8 cellular contexts compared by ENCODE assay signal in genomic region chr1:52055066-52055853, GRCh38. TPM values are rescaled to one million over a fixed set of nuclear protein-coding genes. Genes with fewer than 3 reads are reported as not detected.
DNase-seq lines count a peak whose midpoint lies in the region; ATAC-seq, FAIRE-seq and TF ChIP-seq lines count a peak whose summit lies in the region.

Gene TXNDC12 (minus strand): TSS chr1:52055191. CDS start chr1:52055096, 95 bp downstream.

- intact Hi-C loops in HCT116 (cut with micrococcal nuclease), result no loop called here
- intact Hi-C loops in activated naive CD4-positive, alpha-beta T cell treated with anti-CD3 and anti-CD28 coated beads for 36 hours (cut with micrococcal nuclease), result loop anchor here (2.0 to 10.0 kb wide), 6 partner anchors 438 to 872 kb away; partner anchors contain the start of genes OSBPL9, RNF11, SCP2 and TUT4

- H3K9ac ChIP-seq in ES-I3 (ENCODE audit: low read depth, low read length), result peak within 1 kb of the TSS; percentile 94
- H3K9ac ChIP-seq in HCT116 (ENCODE audit: low read length), result peak within 1 kb of the TSS; percentile 92

- FAIRE-seq in frontal cortex (lab: Jason Lieb, UNC), result no peak

- TF ChIP-seq CTCF in HCT116 (IDR thresholded peaks at IDR 0.05 in 2 of 3, conservative IDR thresholded peaks at IDR 0.05 in 1 of 3; ENCODE audit: borderline replicate concordance in 1 of 3, insufficient read depth in 1 of 3, low read depth in 2 of 3, low read length in 2 of 3), result no peak

- peaks cover 43% of the 10 kb centered on the region for H3K4me1 Mint-ChIP-seq in activated naive CD4-positive, alpha-beta T cell treated with anti-CD3 and anti-CD28 coated beads for 36 hours (ENCODE audit: low read depth)

- no peaks in the 10 kb centered on the region for H4K20me1 ChIP-seq in HCT116 (ENCODE audit: insufficient read depth)

- H3K36me3 ChIP-seq in ES-I3 (ENCODE audit: insufficient read depth, low read length), result peaks cover 7% of the 10 kb centered on the region
- H3K36me3 ChIP-seq in HCT116 (ENCODE audit: control insufficient read depth in 1 of 2, insufficient read depth in 2 of 2, low read length in 2 of 2), result peaks cover 8 to 15% of the 10 kb centered on the region in 2 experiments; a peak in 2 of 4 replicates
- H3K36me3 ChIP-seq in neuron (ENCODE audit: insufficient read depth, low read length), result peaks cover 28% of the 10 kb centered on the region

- TF ChIP-seq POLR2A in HCT116 (IDR thresholded peaks at IDR 0.05; ENCODE audit: borderline replicate concordance, extremely low read depth, insufficient read depth, insufficient read length), result peak; percentile 78

- peak within 1 kb of the TSS; percentile 87 for H3K4me2 ChIP-seq in HCT116 (ENCODE audit: low read length)

- H3K27me3 ChIP-seq in HCT116 (ENCODE audit: insufficient read depth, low read length), result no peaks in the 10 kb centered on the region
- H3K27me3 ChIP-seq in neuron (ENCODE audit: insufficient read depth, low read length), result no peaks in the 10 kb centered on the region

- RAD21 ChIA-PET in HCT116 (lab: Charles Lee; ENCODE audit: low non-redundant PET in 1 of 2, low total read pairs in 2 of 2, uncharacterized antibody in 2 of 2, unreplicated experiment in 2 of 2), result interaction anchor here in 1 of 2 experiments (0.7 kb wide), 1 partner anchor 294 kb away, joined by 3 read pairs; no protein-coding TSS in a partner anchor

- H3K9me3 Mint-ChIP-seq in activated naive CD4-positive, alpha-beta T cell treated with anti-CD3 and anti-CD28 coated beads for 36 hours, result no peaks in the 10 kb centered on the region

- POLR2A ChIA-PET in HCT116 (lab: Charles Lee), result interaction anchor here (0.6 to 1.5 kb wide), 8 partner anchors 10 to 649 kb away, joined by 3 to 9 read pairs (median 3); partner anchors contain the start of gene CC2D1B

- 0 out of 2 replicates have a peak, but pooled peaks cover 11% of the 10 kb centered on the region for H3K4me1 ChIP-seq in ES-I3 (ENCODE audit: insufficient read depth, low read length)
- peaks cover 10 to 31% of the 10 kb centered on the region in 2 experiments for H3K4me1 ChIP-seq in HCT116 (ENCODE audit: control insufficient read depth in 1 of 2, insufficient read depth in 2 of 2, low read length in 2 of 2)
- H3K4me1 ChIP-seq in neuron (ENCODE audit: insufficient read depth, low read length), result peaks cover 30% of the 10 kb centered on the region

- TF ChIP-seq RAD21 in HCT116 (IDR thresholded peaks at IDR 0.05; ENCODE audit: low read depth), result no peak

- peak; percentile 68 for ATAC-seq in HCT116

- CTCF ChIA-PET in HCT116 (lab: Charles Lee), result interaction anchor here (0.6 to 1.1 kb wide), 2 partner anchors 17 to 158 kb away, joined by 3 read pairs; no protein-coding TSS in a partner anchor
- CTCF ChIA-PET in activated naive CD4-positive, alpha-beta T cell treated with anti-CD3 and anti-CD28 coated beads for 36 hours (lab: Charles Lee), result interaction anchor here (0.6 to 1.0 kb wide), 3 partner anchors 84 to 631 kb away, joined by 3 read pairs; no protein-coding TSS in a partner anchor

- H3K79me2 ChIP-seq in HCT116 (ENCODE audit: insufficient read depth, low read length), result peaks cover 84% of the 10 kb centered on the region

- peak within 1 kb of the TSS; percentile 94 for H3K4me3 Mint-ChIP-seq in activated naive CD4-positive, alpha-beta T cell treated with anti-CD3 and anti-CD28 coated beads for 36 hours

- H3K27ac ChIP-seq in HCT116 (ENCODE audit: low read depth, low read length), result peak within 1 kb of the TSS; percentile 80

- DNase-seq in HCT116 (ENCODE audit: low read depth, low spot score) (peak; percentile 90), NAMALWA (ENCODE audit: low spot score) (peak; percentile 80), SK-N-DZ (ENCODE audit: low spot score) (peak; percentile 90), frontal cortex (ENCODE audit: low spot score in 2 of 2) (peak; percentile 75 to 81), superior temporal gyrus (ENCODE audit: extremely low spot score) (peak; percentile 95)
- DNase-seq in activated naive CD4-positive, alpha-beta T cell treated with anti-CD3 and anti-CD28 coated beads for 36 hours, result peak; percentile 85

- no peaks in the 10 kb centered on the region for H3K27me3 Mint-ChIP-seq in activated naive CD4-positive, alpha-beta T cell treated with anti-CD3 and anti-CD28 coated beads for 36 hours (ENCODE audit: low read depth)

- no peaks in the 10 kb centered on the region for H3K9me2 ChIP-seq in HCT116 (ENCODE audit: insufficient read depth)

- peaks cover 20% of the 10 kb centered on the region for H3K36me3 Mint-ChIP-seq in activated naive CD4-positive, alpha-beta T cell treated with anti-CD3 and anti-CD28 coated beads for 36 hours (ENCODE audit: low read depth)

- H3K9me3 ChIP-seq in ES-I3 (ENCODE audit: control insufficient read depth, insufficient read depth, low read length) (no peaks in the 10 kb centered on the region), HCT116 (ENCODE audit: control insufficient read depth in 1 of 2, insufficient read depth in 1 of 2, low read depth in 1 of 2, low read length in 2 of 2) (no peaks in the 10 kb centered on the region), neuron (ENCODE audit: low read length) (no peaks in the 10 kb centered on the region)

- BruUV-seq in HCT116 (replicated peaks; lab: Mats Ljungman, UMichigan), result no TSS peak

- peak within 1 kb of the TSS; percentile 98 for H3K27ac Mint-ChIP-seq in activated naive CD4-positive, alpha-beta T cell treated with anti-CD3 and anti-CD28 coated beads for 36 hours

- peak within 1 kb of the TSS; percentile 55 for H2AFZ ChIP-seq in HCT116 (ENCODE audit: low read depth, low read length, poor library complexity, severe bottlenecking)
- peak within 1 kb of the TSS; percentile 65 for H2AFZ ChIP-seq in neuron (ENCODE audit: low read depth, low read length)

- peak within 1 kb of the TSS; percentile 69 to 96 for H3K4me3 ChIP-seq in HCT116 (replicated peaks in 1 of 2; ENCODE audit: low read depth in 1 of 2, low read length in 2 of 2)
- peak within 1 kb of the TSS; percentile 69 for H3K4me3 ChIP-seq in neuron (ENCODE audit: low read length)

TF ChIP-seq in HCT116, 20 proteins besides CTCF, POLR2A, EP300 and RAD21:
- TF ChIP-seq TCF7L2 (IDR thresholded peaks at IDR 0.05; ENCODE audit: borderline replicate concordance, extremely low read depth, insufficient read depth, insufficient read length) (peak; percentile 3), ZFX (IDR thresholded peaks at IDR 0.05) (peak; percentile 50), JUND (IDR thresholded peaks at IDR 0.05) (peak; percentile 31; the same call in 1 of the 2 replicates), ATF3 (IDR thresholded peaks at IDR 0.05) (no peak; the same call in 1 of the 2 replicates), SIN3A (IDR thresholded peaks at IDR 0.05; ENCODE audit: low read depth) (peak; percentile 89), POLR2AphosphoS5 (IDR thresholded peaks at IDR 0.05; ENCODE audit: low read depth, low read length) (peak; percentile 95), SP1 (IDR thresholded peaks at IDR 0.05; ENCODE audit: low read depth) (peak; percentile 85), EZH2 (IDR thresholded peaks at IDR 0.05) (no peak), CBX3 (IDR thresholded peaks at IDR 0.05; ENCODE audit: low read depth) (0 out of 2 replicates have a peak, but pooled peaks have one; percentile 23), FOSL1 (IDR thresholded peaks at IDR 0.05; ENCODE audit: low read depth) (no peak), ELF1 (IDR thresholded peaks at IDR 0.05; ENCODE audit: borderline replicate concordance, low read depth) (peak; percentile 66), YY1 (IDR thresholded peaks at IDR 0.05; ENCODE audit: extremely low read depth, insufficient replicate concordance, low read depth, low read length) (no peak), CEBPB (IDR thresholded peaks at IDR 0.05; ENCODE audit: low read depth) (peak; percentile 96), MAX (IDR thresholded peaks at IDR 0.05) (peak; percentile 85), EGR1 (IDR thresholded peaks at IDR 0.05; ENCODE audit: low read depth) (peak; percentile 69; the same call in 1 of the 2 replicates)

RNA-seq across cellular contexts. Expression of gene TXNDC12, which starts in this region (rescaled TPM):
- 82.8 TPM for total RNA-seq in HCT116 (2021; ENCODE audit: unreplicated experiment)
- polyA plus RNA-seq in HCT116 (2012), result 75.8 and 86.1 TPM in 2 replicates
- 51.3 and 60.8 TPM in 2 replicates for polyA plus RNA-seq in SK-N-DZ (2014; cell fraction: cytosol; rRNA removed)
- 28.5 and 30.4 TPM in 2 replicates for polyA plus RNA-seq in SK-N-DZ (2014; cell fraction: nucleus; rRNA removed)
- total RNA-seq in activated naive CD4-positive, alpha-beta T cell treated with anti-CD3 and anti-CD28 coated beads for 36 hours, result 10 to 100 TPM; 32.4 to 44.0 TPM
- total RNA-seq in frontal cortex, result 15.9 TPM

Comparison
In these comparisons a context has a peak if more than half of its experiments do, and no peak if none do; other contexts are left out.
1. Peak in every context shown above with its lines: DNase-seq, ATAC-seq, H3K4me3 ChIP-seq and H3K27ac ChIP-seq.